In the genomic region with DNA sequence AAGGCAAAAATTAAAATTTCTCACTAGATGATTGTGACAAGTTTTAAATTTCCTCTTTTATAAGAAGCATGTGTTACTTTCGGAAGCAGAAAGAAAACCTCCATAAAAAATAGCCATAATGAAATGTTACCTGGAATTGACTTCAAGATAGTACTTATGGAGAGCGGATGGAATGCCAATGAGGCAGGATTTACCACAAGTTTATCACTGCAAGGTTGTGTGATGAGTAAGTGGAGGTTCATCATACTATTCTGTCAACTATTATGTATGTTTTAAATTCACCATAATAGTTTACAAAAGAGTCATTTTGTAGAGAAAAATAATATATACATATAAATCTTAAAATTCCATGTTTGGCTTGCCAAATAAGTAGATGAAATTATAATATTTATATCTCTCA, we compare ENCODE assay signal across 19 cellular contexts.
DNase-seq lines count a peak whose midpoint lies in the region; TF ChIP-seq lines count a peak whose summit lies in the region.
"Had no signal": no experiment of that assay in that cellular context is flagged by ENCODE, and none has a peak within 500 bp of the region (broad histone marks: within the 10 kb centered on the region; RNA-seq: fewer than 3 reads in every experiment).

No MANE protein-coding gene starts in this region.

- DNase-seq in EL: peak; percentile 60
- peak; percentile 10 for DNase-seq in RKO (ENCODE audit: low spot score)
- peak; percentile 45 for DNase-seq in epithelial cell of esophagus (ENCODE audit: low read depth)
- DNase-seq in non-pigmented ciliary epithelial cell (ENCODE audit: low read depth): peak; percentile 50
- no peak for DNase-seq in SIG-M5 (lab: John Stamatoyannopoulos, UW)
- DNase-seq in cardiac septum (ENCODE audit: low spot score): no peak
- DNase-seq in NCI-H1694 (lab: John Stamatoyannopoulos, UW): no peak
- DNase-seq in NK-92 (lab: John Stamatoyannopoulos, UW; ENCODE audit: unreplicated experiment): no peak
- DNase-seq: activated CD4-positive, alpha-beta T cell treated with anti-CD3 and anti-CD28 coated beads, Interleukin-2, amount 50 U/mL, for 48 hours; BE2C; Caco-2; hippocampal formation; lower lobe of right lung; MM.1S; NCI-H2227 treated with DMSO at 0.1 percent for 48 hours; PC-9; stimulated activated CD4-positive, alpha-beta T cell treated with anti-CD3 and anti-CD28 coated beads, Interleukin-4, amount 100 ng/mL, for 4 hours; stimulated activated naive CD8-positive, alpha-beta T cell treated with anti-CD3 and anti-CD28 coated beads, Interleukin-15, amount 100 ng/mL, for 72 hours had no signal

- TF ChIP-seq CTCF in epithelial cell of esophagus (IDR thresholded peaks at IDR 0.05; ENCODE audit: insufficient read depth, low read depth, low read length, missing control alignments): no peak

- intact Hi-C loops in cardiac septum (cut with DNase I): no loop called here

- no peak overlapping the region for H3K4me3 ChIP-seq in epithelial cell of esophagus (ENCODE audit: low read length)
- H3K4me3 ChIP-seq: lower lobe of right lung, PC-9, tibial nerve had no signal

Comparison
In these comparisons a context has a peak if more than half of its experiments do, and no peak if none do; other contexts are left out.
1. DNase-seq: peak in EL (single experiment), RKO (single experiment), epithelial cell of esophagus (single experiment) and non-pigmented ciliary epithelial cell (single experiment); none in SIG-M5 (single experiment), cardiac septum (single experiment), NCI-H1694 (single experiment) and NK-92 (single experiment).